Comparison of ENCODE assay signal across 12 cellular contexts in the genomic region with DNA sequence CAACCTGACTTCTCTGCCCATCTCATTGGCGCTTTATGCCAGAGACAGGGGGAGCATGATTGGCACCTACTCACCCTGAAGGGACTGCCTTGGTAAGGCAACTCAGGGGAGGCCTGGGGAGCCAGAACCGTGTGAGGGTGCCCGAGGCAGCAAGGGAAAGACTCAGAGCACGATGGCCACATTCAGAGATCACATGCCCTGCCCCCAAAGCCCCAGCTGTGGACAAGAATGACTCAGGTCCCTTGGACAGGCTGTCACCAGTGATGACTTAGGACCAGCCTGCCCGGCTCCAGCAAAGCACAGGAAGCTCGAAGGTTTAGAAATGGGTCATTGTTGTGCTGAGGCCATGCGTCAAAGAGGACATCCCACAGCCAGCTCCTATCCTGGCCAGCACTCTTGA. TPM values are rescaled to one million over a fixed set of nuclear protein-coding genes. Genes with fewer than 3 reads are reported as not detected.
DNase-seq lines count a peak whose midpoint lies in the region; ATAC-seq, FAIRE-seq and TF ChIP-seq lines count a peak whose summit lies in the region.
"Had no signal": no experiment of that assay in that cellular context is flagged by ENCODE, and none has a peak within 500 bp of the region (broad histone marks: within the 10 kb centered on the region; RNA-seq: fewer than 3 reads in every experiment).

No MANE protein-coding gene starts in this region.

- peaks cover 0 to 25% (median 0%) of the 10 kb centered on the region in 3 donors for H3K4me1 ChIP-seq in gastroesophageal sphincter
- H3K4me1 ChIP-seq in trophoblast cell (ENCODE audit: control insufficient read depth in 1 of 2, insufficient read depth in 2 of 2, low read length in 2 of 2), result peaks cover 4 to 11% of the 10 kb centered on the region in 2 experiments

- peak; percentile 70 for DNase-seq in ELR (ENCODE audit: low read depth)
- DNase-seq in RCC 7860 (ENCODE audit: low spot score), result peak; percentile 80
- DNase-seq in trophoblast cell, result peak; percentile 15 to 38
- no peak for DNase-seq in chondrocyte (ENCODE audit: low spot score)
- DNase-seq: activated B cell treated with CpG ODN at 0.5 μM for 24 hours; activated naive CD4-positive, alpha-beta T cell treated with Interleukin-2 at 50 U/mL for 16 hours; NCI-H524 treated with DMSO at 0.1 percent for 48 hours had no signal

- 20 to 82% methylated on average over 2 to 3 of the region's 7 CpGs for WGBS in gastroesophageal sphincter (ENCODE audit: low coverage in 1 of 2), 2 donors
- WGBS in trophoblast cell (ENCODE audit: extremely low coverage, insufficient coverage, insufficient read length), result no CpG with 5 or more reads among the region's 7 CpGs

- no peak overlapping the region for H2BK12ac ChIP-seq in trophoblast cell (ENCODE audit: low read length)

- no peak for TF ChIP-seq POLR2A in gastroesophageal sphincter (IDR thresholded peaks at IDR 0.05)

- FAIRE-seq in RCC 7860 (lab: Jason Lieb, UNC), result no peak

- H3K4ac ChIP-seq in trophoblast cell (ENCODE audit: low read depth, low read length), result no peak overlapping the region

- no peak overlapping the region for H3K9ac ChIP-seq in trophoblast cell (ENCODE audit: low read length)

- no peaks in the 10 kb centered on the region for H3K9me3 ChIP-seq in gastroesophageal sphincter
- H3K9me3 ChIP-seq in trophoblast cell (ENCODE audit: insufficient read depth, low read depth, low read length), result no peaks in the 10 kb centered on the region
- H3K9me3 ChIP-seq: tibial artery had no signal

- no peak overlapping the region for H3K4me3 Mint-ChIP-seq in chondrocyte (ENCODE audit: unreplicated experiment)
- H3K4me3 Mint-ChIP-seq: activated B cell treated with CpG ODN at 0.5 μM for 24 hours had no signal

- ATAC-seq in gastroesophageal sphincter, result peak; percentile 26
- ATAC-seq in GM19452 (IDR thresholded peaks at IDR 0.05; ENCODE audit: unreplicated experiment), result no peak
- no peak for ATAC-seq in HG03565 (IDR thresholded peaks at IDR 0.05; ENCODE audit: unreplicated experiment)
- ATAC-seq in GM21786 (IDR thresholded peaks at IDR 0.05; ENCODE audit: unreplicated experiment), result no peak

- H3K4me2 ChIP-seq in trophoblast cell (ENCODE audit: low read length), result no peak overlapping the region

- no peak overlapping the region for H3K14ac ChIP-seq in trophoblast cell (ENCODE audit: low read length)

- H3K27ac Mint-ChIP-seq in chondrocyte (ENCODE audit: unreplicated experiment), result no peak overlapping the region
- H3K27ac Mint-ChIP-seq: activated B cell treated with CpG ODN at 0.5 μM for 24 hours had no signal

- no peak overlapping the region for H4K12ac ChIP-seq in trophoblast cell (ENCODE audit: low read depth, low read length)

- H2BK5ac ChIP-seq in trophoblast cell (ENCODE audit: low read depth, low read length, poor library complexity), result no peak overlapping the region

- H3K18ac ChIP-seq in trophoblast cell (ENCODE audit: low read length), result no peak overlapping the region

- H3K4me3 ChIP-seq in gastroesophageal sphincter (no peak overlapping the region), trophoblast cell (ENCODE audit: low read depth, low read length) (no peak overlapping the region)
- H3K4me3 ChIP-seq: tibial artery had no signal

- no peak overlapping the region for H2AK5ac ChIP-seq in trophoblast cell (ENCODE audit: low read length)

- peaks cover 8% of the 10 kb centered on the region for H3K36me3 Mint-ChIP-seq in chondrocyte (ENCODE audit: low read depth)

- H2AFZ ChIP-seq in trophoblast cell (ENCODE audit: insufficient read depth, low read length, poor library complexity), result no peak overlapping the region

- H2BK120ac ChIP-seq in trophoblast cell (ENCODE audit: insufficient read depth, low read length, poor library complexity), result no peak overlapping the region

- TF ChIP-seq EP300 in gastroesophageal sphincter (IDR thresholded peaks at IDR 0.05), result no peak

- peaks cover 3% of the 10 kb centered on the region for H3K79me2 ChIP-seq in trophoblast cell (ENCODE audit: control insufficient read depth, insufficient read depth, low read length, poor library complexity)

- no peak for TF ChIP-seq CTCF in gastroesophageal sphincter (IDR thresholded peaks at IDR 0.05)
- no peak for TF ChIP-seq CTCF in chondrocyte (IDR thresholded peaks at IDR 0.05)

- H3K9me3 Mint-ChIP-seq in chondrocyte (ENCODE audit: low read depth), result no peaks in the 10 kb centered on the region
- H3K9me3 Mint-ChIP-seq: activated B cell treated with CpG ODN at 0.5 μM for 24 hours had no signal

- H3K79me1 ChIP-seq in trophoblast cell (ENCODE audit: low read length), result peaks cover 2% of the 10 kb centered on the region

- H4K91ac ChIP-seq in trophoblast cell (ENCODE audit: low read depth, low read length), result no peak overlapping the region

- H3K27me3 ChIP-seq in gastroesophageal sphincter, result no peaks in the 10 kb centered on the region
- H3K27me3 ChIP-seq in trophoblast cell (ENCODE audit: insufficient read depth, low read length), result no peaks in the 10 kb centered on the region
- H3K27me3 ChIP-seq: tibial artery had no signal

- H3K23ac ChIP-seq in trophoblast cell (ENCODE audit: low read length), result no peak overlapping the region

- H3K36me3 ChIP-seq in gastroesophageal sphincter, result peaks cover 0 to 27% of the 10 kb centered on the region in 2 donors
- peaks cover 10 to 14% of the 10 kb centered on the region in 2 experiments for H3K36me3 ChIP-seq in trophoblast cell (ENCODE audit: control insufficient read depth in 1 of 2, insufficient read depth in 2 of 2, low read length in 2 of 2)

- no peak overlapping the region for H4K8ac ChIP-seq in trophoblast cell (ENCODE audit: low read depth, low read length)

- H3K27me3 Mint-ChIP-seq in chondrocyte (ENCODE audit: low read depth), result no peaks in the 10 kb centered on the region
- H3K27me3 Mint-ChIP-seq: activated B cell treated with CpG ODN at 0.5 μM for 24 hours had no signal

- H3K27ac ChIP-seq in gastroesophageal sphincter (peak overlapping the region in 2 of 4 donors; percentile 14 to 37), trophoblast cell (ENCODE audit: low read depth, low read length) (no peak overlapping the region)
- H3K27ac ChIP-seq: tibial artery had no signal

- H3K4me1 Mint-ChIP-seq in chondrocyte (ENCODE audit: low read depth), result peaks cover 31% of the 10 kb centered on the region

RNA-seq across cellular contexts. Expression of a gene that starts 49.1 kb away (rescaled TPM):
- total RNA-seq in gastroesophageal sphincter (10 to 100 TPM; 17.3 to 42.7 (median 33.3) TPM), chondrocyte (20.0 to 32.0 TPM (median 29.6 TPM) in 3 replicates)
- polyA plus RNA-seq in trophoblast cell (2013), result 4.3 TPM in 2 replicates
